In the genomic region with DNA sequence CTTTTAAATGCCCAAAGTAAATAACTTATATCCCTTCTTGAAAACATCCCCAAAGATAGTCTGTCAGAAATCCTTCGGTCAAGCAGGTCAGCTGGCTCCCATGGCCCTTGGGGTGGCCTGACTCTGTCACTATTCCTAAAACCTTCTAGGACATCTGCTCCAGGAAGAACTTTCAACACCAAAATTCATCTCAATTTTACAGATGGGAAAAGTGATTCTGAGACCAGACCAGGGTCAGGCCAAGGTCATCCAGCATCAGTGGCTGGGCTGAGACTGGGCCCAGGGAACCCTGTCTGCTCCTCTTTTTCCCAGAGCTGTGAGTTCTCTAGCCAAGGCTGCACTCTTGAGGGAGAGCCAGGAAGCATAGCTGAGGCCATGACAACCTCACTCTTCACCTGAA, we compare ENCODE assay signal across 15 cellular contexts. TPM values are rescaled to one million over a fixed set of nuclear protein-coding genes. Genes with fewer than 3 reads are reported as not detected.
DNase-seq lines count a peak whose midpoint lies in the region; ATAC-seq and TF ChIP-seq lines count a peak whose summit lies in the region.
"Had no signal": no experiment of that assay in that cellular context is flagged by ENCODE, and none has a peak within 500 bp of the region (broad histone marks: within the 10 kb centered on the region; RNA-seq: fewer than 3 reads in every experiment).

No MANE protein-coding gene starts in this region.

- CTCF ChIA-PET in activated naive CD4-positive, alpha-beta T cell treated with anti-CD3 and anti-CD28 coated beads for 36 hours (lab: Charles Lee), result interaction anchor here (0.9 to 2.9 kb wide), 5 partner anchors 11 to 61 kb away, joined by 3 to 10 read pairs (median 3); a partner anchor contains a TSS

- in situ Hi-C loops in brain microvascular endothelial cell (cut with HindIII; ENCODE audit: low pct_ligation_motif_present, low sequenced_read_pairs), result no loop called here

- H3K4me1 Mint-ChIP-seq in activated naive CD4-positive, alpha-beta T cell treated with anti-CD3 and anti-CD28 coated beads for 36 hours (ENCODE audit: low read depth), result peaks cover 61% of the 10 kb centered on the region
- H3K4me1 Mint-ChIP-seq in activated naive CD8-positive, alpha-beta T cell treated with anti-CD3 and anti-CD28 coated beads for 36 hours, result peaks cover 61% of the 10 kb centered on the region
- H3K4me1 Mint-ChIP-seq: nephron progenitor cell had no signal

- no peaks in the 10 kb centered on the region for H3K27me3 Mint-ChIP-seq in activated naive CD4-positive, alpha-beta T cell treated with anti-CD3 and anti-CD28 coated beads for 36 hours (ENCODE audit: low read depth)
- no peaks in the 10 kb centered on the region for H3K27me3 Mint-ChIP-seq in activated naive CD8-positive, alpha-beta T cell treated with anti-CD3 and anti-CD28 coated beads for 36 hours

- H3K9me3 Mint-ChIP-seq in activated naive CD4-positive, alpha-beta T cell treated with anti-CD3 and anti-CD28 coated beads for 36 hours, result no peaks in the 10 kb centered on the region
- no peaks in the 10 kb centered on the region for H3K9me3 Mint-ChIP-seq in activated naive CD8-positive, alpha-beta T cell treated with anti-CD3 and anti-CD28 coated beads for 36 hours

- H3K36me3 Mint-ChIP-seq in activated naive CD4-positive, alpha-beta T cell treated with anti-CD3 and anti-CD28 coated beads for 36 hours (ENCODE audit: low read depth), result peaks cover 72% of the 10 kb centered on the region
- H3K36me3 Mint-ChIP-seq in activated naive CD8-positive, alpha-beta T cell treated with anti-CD3 and anti-CD28 coated beads for 36 hours, result peaks cover 74% of the 10 kb centered on the region

- TF ChIP-seq CTCF in thyroid gland (IDR thresholded peaks at IDR 0.05), result no peak
- no peak for TF ChIP-seq CTCF in brain microvascular endothelial cell (IDR thresholded peaks at IDR 0.05; ENCODE audit: low read depth, low read length, missing control alignments)
- no peak for TF ChIP-seq CTCF in spleen (IDR thresholded peaks at IDR 0.05 in 8 of 11, conservative IDR thresholded peaks at IDR 0.05 in 3 of 11)

- DNase-seq in activated naive CD4-positive, alpha-beta T cell treated with anti-CD3 and anti-CD28 coated beads for 36 hours, result no peak
- DNase-seq in activated naive CD4-positive, alpha-beta T cell (lab: John Stamatoyannopoulos, UW), result no peak
- DNase-seq in activated naive CD8-positive, alpha-beta T cell treated with anti-CD3 and anti-CD28 coated beads for 36 hours, result no peak
- DNase-seq in left cardiac atrium, result no peak
- DNase-seq in thyroid gland, result no peak
- DNase-seq in brain microvascular endothelial cell, result no peak
- no peak for DNase-seq in spleen
- DNase-seq in NCI-H1048 (lab: John Stamatoyannopoulos, UW), result no peak
- DNase-seq: NCI-H2029 treated with DMSO at 0.1 percent for 48 hours, NCI-H69, nephron progenitor cell, right lobe of liver, T1000 had no signal

- TF ChIP-seq POLR2A in thyroid gland (IDR thresholded peaks at IDR 0.05) (no peak), spleen (IDR thresholded peaks at IDR 0.05) (no peak)

- no peaks in the 10 kb centered on the region for H3K27me3 ChIP-seq in thyroid gland
- no peaks in the 10 kb centered on the region for H3K27me3 ChIP-seq in brain microvascular endothelial cell (replicated peaks)
- no peaks in the 10 kb centered on the region for H3K27me3 ChIP-seq in spleen (replicated peaks in 1 of 7)
- H3K27me3 ChIP-seq: right lobe of liver had no signal

- H3K36me3 ChIP-seq in thyroid gland (peaks cover 40 to 46% of the 10 kb centered on the region in 2 donors), brain microvascular endothelial cell (replicated peaks) (peaks cover 3% of the 10 kb centered on the region), spleen (peaks cover 4 to 66% (median 43%) of the 10 kb centered on the region in 6 donors)

- ATAC-seq in left cardiac atrium, result peak; percentile 50 to 58

- peak overlapping the region in 2 of 3 donors; percentile 53 to 66 for H3K27ac ChIP-seq in thyroid gland
- no peak overlapping the region for H3K27ac ChIP-seq in brain microvascular endothelial cell
- H3K27ac ChIP-seq in spleen, result peak overlapping the region in 4 of 8 donors; percentile 6 to 62 (median 50)
- H3K27ac ChIP-seq: right lobe of liver had no signal

- H3K9me3 ChIP-seq in thyroid gland, result no peaks in the 10 kb centered on the region
- H3K9me3 ChIP-seq in spleen, result no peaks in the 10 kb centered on the region
- H3K9me3 ChIP-seq: right lobe of liver had no signal

- 75 to 80% methylated on average over 1 of the region's 1 CpG for WGBS in thyroid gland, 2 donors
- 84 to 93% (median 86%) methylated on average over 1 of the region's 1 CpG for WGBS in spleen, 5 donors

- no peak overlapping the region for H3K4me3 Mint-ChIP-seq in activated naive CD4-positive, alpha-beta T cell treated with anti-CD3 and anti-CD28 coated beads for 36 hours
- H3K4me3 Mint-ChIP-seq in activated naive CD8-positive, alpha-beta T cell treated with anti-CD3 and anti-CD28 coated beads for 36 hours, result no peak overlapping the region
- H3K4me3 Mint-ChIP-seq: nephron progenitor cell had no signal

- peak overlapping the region; percentile 78 for H3K27ac Mint-ChIP-seq in activated naive CD4-positive, alpha-beta T cell treated with anti-CD3 and anti-CD28 coated beads for 36 hours
- H3K27ac Mint-ChIP-seq in activated naive CD8-positive, alpha-beta T cell treated with anti-CD3 and anti-CD28 coated beads for 36 hours, result peak overlapping the region; percentile 92
- H3K27ac Mint-ChIP-seq: nephron progenitor cell had no signal

- intact Hi-C loops in activated naive CD4-positive, alpha-beta T cell treated with anti-CD3 and anti-CD28 coated beads for 36 hours (cut with micrococcal nuclease), result loop anchor here (5.0 kb wide), 1 partner anchor 70 kb away; a partner anchor contains a TSS
- intact Hi-C loops in left cardiac atrium (cut with DNase I) (no loop called here), thyroid gland (cut with DNase I) (no loop called here), spleen (cut with DNase I; ENCODE audit: low total_unique reads) (no loop called here)

- H3K4me3 ChIP-seq in thyroid gland (replicated peaks in 1 of 3), result no peak overlapping the region
- no peak overlapping the region for H3K4me3 ChIP-seq in brain microvascular endothelial cell (ENCODE audit: low read depth, low read length)
- H3K4me3 ChIP-seq in spleen, result no peak overlapping the region
- H3K4me3 ChIP-seq: right lobe of liver had no signal

- peaks cover 4 to 16% of the 10 kb centered on the region in 2 donors for H3K4me1 ChIP-seq in thyroid gland
- peaks cover 0 to 26% (median 13%) of the 10 kb centered on the region in 6 donors for H3K4me1 ChIP-seq in spleen
- H3K4me1 ChIP-seq: right lobe of liver had no signal

RNA-seq across cellular contexts. Expression of a gene that starts 16.6 kb away (rescaled TPM):
- total RNA-seq in activated naive CD4-positive, alpha-beta T cell treated with anti-CD3 and anti-CD28 coated beads for 36 hours, result 1 to 10 TPM; 1.0 TPM
- 1 to 10 TPM in 1 of 2 experiments, under 1 TPM in 1; 0.54 to 2.1 TPM for total RNA-seq in activated naive CD8-positive, alpha-beta T cell treated with anti-CD3 and anti-CD28 coated beads for 36 hours
- total RNA-seq in left cardiac atrium (not detected), thyroid gland (under 1 TPM in 3 of 4 donors, not detected in 1; 0.22 to 0.94 (median 0.71) TPM), spleen (10 to 100 TPM in 1 of 7 donors, 1 to 10 TPM in 5, not detected in 1; 1.4 to 10.5 (median 4.5) TPM)
- polyA plus RNA-seq in spleen, result 1 to 10 TPM; 2.3 to 4.0 (median 2.5) TPM
- total RNA-seq: LHCN-M2 had no signal

RNA-seq across cellular contexts. Expression of a gene that starts 19.9 kb away (rescaled TPM):
- total RNA-seq in activated naive CD4-positive, alpha-beta T cell treated with anti-CD3 and anti-CD28 coated beads for 36 hours, result 100 to 1,000 TPM; 116 to 117 TPM
- total RNA-seq in activated naive CD8-positive, alpha-beta T cell treated with anti-CD3 and anti-CD28 coated beads for 36 hours, result 100 to 1,000 TPM; 331 to 348 TPM
- total RNA-seq in left cardiac atrium (10 to 100 TPM; 39.3 to 46.7 TPM), thyroid gland (100 to 1,000 TPM; 124 to 321 (median 218) TPM), spleen (10 to 100 TPM; 29.9 to 72.5 (median 41.7) TPM)
- 10 to 100 TPM; 15.2 to 29.1 (median 20.9) TPM for polyA plus RNA-seq in spleen

RNA-seq across cellular contexts. Expression of a gene that starts 26.1 kb away (rescaled TPM):
- total RNA-seq in activated naive CD4-positive, alpha-beta T cell treated with anti-CD3 and anti-CD28 coated beads for 36 hours, result not detected
- not detected for total RNA-seq in activated naive CD8-positive, alpha-beta T cell treated with anti-CD3 and anti-CD28 coated beads for 36 hours
- total RNA-seq in left cardiac atrium, result not detected
- total RNA-seq in thyroid gland, result not detected
- 1 to 10 TPM in 5 of 7 donors, under 1 TPM in 1, not detected in 1; 0.58 to 5.1 (median 2.7) TPM for total RNA-seq in spleen
- polyA plus RNA-seq in spleen, result under 1 TPM; 0.36 to 0.83 (median 0.43) TPM
- total RNA-seq: LHCN-M2, right lobe of liver had no signal
- polyA plus RNA-seq: adipose tissue had no signal

RNA-seq across cellular contexts. Expression of a gene that starts 53.3 kb away (rescaled TPM):
- under 1 TPM; 0.74 to 0.99 TPM for total RNA-seq in activated naive CD4-positive, alpha-beta T cell treated with anti-CD3 and anti-CD28 coated beads for 36 hours
- under 1 TPM; 0.43 to 0.44 TPM for total RNA-seq in activated naive CD8-positive, alpha-beta T cell treated with anti-CD3 and anti-CD28 coated beads for 36 hours
- total RNA-seq in left cardiac atrium (1 to 10 TPM; 1.9 to 2.4 TPM), thyroid gland (10 to 100 TPM; 11.2 to 27.6 (median 17.1) TPM), spleen (1 to 10 TPM in 1 of 7 donors, under 1 TPM in 6; 0.37 to 2.0 (median 0.49) TPM)
- under 1 TPM; 0.15 to 0.73 (median 0.29) TPM for polyA plus RNA-seq in spleen
